21 cellular contexts compared by ENCODE assay signal in the genomic region with DNA sequence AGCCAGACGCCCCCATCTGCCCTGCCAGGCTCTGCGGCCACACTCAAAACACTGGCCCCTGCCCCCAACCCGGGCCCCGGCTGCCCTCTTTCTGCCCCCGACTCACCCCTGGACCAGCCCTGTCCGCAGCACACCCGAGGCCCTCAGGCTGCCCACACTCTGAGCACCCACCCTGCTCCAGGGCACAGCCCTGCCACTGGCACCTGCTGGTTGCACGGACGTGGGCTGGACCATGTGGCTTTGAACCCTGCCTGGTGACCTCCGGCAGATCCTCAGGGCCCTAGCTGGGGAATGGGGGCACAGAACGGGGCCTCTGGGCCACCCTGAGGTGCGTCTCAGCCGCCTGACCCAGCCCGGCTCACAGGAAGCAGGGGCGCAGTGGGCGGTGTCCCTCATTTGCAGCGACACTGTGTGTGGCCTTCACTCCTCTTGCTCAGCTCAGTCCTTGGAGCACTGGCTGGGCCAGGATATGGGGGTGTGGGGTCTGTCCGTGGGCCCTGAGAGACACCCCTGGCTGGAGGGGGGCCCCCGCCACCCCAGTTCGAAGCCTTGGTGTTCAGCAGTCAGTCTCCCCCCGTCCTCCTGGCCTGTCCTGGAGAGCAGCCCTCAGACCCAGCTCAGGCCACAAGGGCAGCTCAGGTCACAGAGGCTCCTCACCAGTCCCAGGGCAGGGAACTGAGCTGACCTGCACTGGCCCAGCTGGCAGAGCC.
"Had no signal": no experiment of that assay in that cellular context is flagged by ENCODE, and none has a peak within 500 bp of the region (broad histone marks: within the 10 kb centered on the region; RNA-seq: fewer than 3 reads in every experiment).

No MANE protein-coding gene starts in this region.

- FAIRE-seq: bronchial epithelial cell, keratinocyte had no signal

- H3K27me3 ChIP-seq: neural progenitor cell, upper lobe of left lung had no signal

- H3K4me2 ChIP-seq: neural progenitor cell had no signal

- H3K4me3 ChIP-seq: heart right ventricle, left lung, neural progenitor cell, upper lobe of left lung had no signal

- ATAC-seq: activated CD4-positive, alpha-beta T cell treated with anti-CD3 and anti-CD28 coated beads for 36 hours; activated T-cell treated with anti-CD3 and anti-CD28 coated beads, Interleukin-2, amount 50 U/mL, for 72 hours; left lung; naive thymus-derived CD8-positive, alpha-beta T cell had no signal

- H2AFZ ChIP-seq: neural progenitor cell had no signal

- H3K9ac ChIP-seq: neural progenitor cell had no signal

- H3K36me3 ChIP-seq: heart right ventricle, left lung, neural progenitor cell, upper lobe of left lung had no signal

- H3K9me3 ChIP-seq: heart right ventricle, left lung, upper lobe of left lung had no signal

- H3K4me1 ChIP-seq: heart right ventricle, left lung, neural progenitor cell had no signal

- H3K27ac ChIP-seq: epithelial cell of prostate, heart right ventricle, left lung, neural progenitor cell, upper lobe of left lung had no signal

- DNase-seq: activated B cell treated with CpG ODN at 0.5 μM for 24 hours; activated CD4-positive, alpha-beta T cell treated with anti-CD3 and anti-CD28 coated beads for 36 hours; activated CD4-positive, alpha-beta T cell treated with anti-CD3 and anti-CD28 coated beads, Interleukin-2, amount 50 U/mL, for 48 hours; activated effector memory CD4-positive, alpha-beta T cell treated with Interleukin-2 at 50 U/mL for 16 hours; activated naive CD4-positive, alpha-beta T cell treated with anti-CD3 and anti-CD28 coated beads for 36 hours; activated naive CD8-positive, alpha-beta T cell treated with anti-CD3 and anti-CD28 coated beads, Interleukin-2, amount 10 ng/mL, durations not matched to agents 7 days and 5 days; activated T-cell treated with anti-CD3 and anti-CD28 coated beads, Interleukin-2, amount 50 U/mL, for 72 hours; amniotic stem cell; cortex of kidney; mammary epithelial cell; stimulated activated CD4-positive, alpha-beta T cell treated with anti-CD3 and anti-CD28 coated beads, Interleukin-1b, Interleukin-23, amount 100 ng/mL, for 48 hours; T-helper 1 cell; T-helper 9 cell had no signal
